ENCODE assay signal across 10 cellular contexts in the genomic region with DNA sequence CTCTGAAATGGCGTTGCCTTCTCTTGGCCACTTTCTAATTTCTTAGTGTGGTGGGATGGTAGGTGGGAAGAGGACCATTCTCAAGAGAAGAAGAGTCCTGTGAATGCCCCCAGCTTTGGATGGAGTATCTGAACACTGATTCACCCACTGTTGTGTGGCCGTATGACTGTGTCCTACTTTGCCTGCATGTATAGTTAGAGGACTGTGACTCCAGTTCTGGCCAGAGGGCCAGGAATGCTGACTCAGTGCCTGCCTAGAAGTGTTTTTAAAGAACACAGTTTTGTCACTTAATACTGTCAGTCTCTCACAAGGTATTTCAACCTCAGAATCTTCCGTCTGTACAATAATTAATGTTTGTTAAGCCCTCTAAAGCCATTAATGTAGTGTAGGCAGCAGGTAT. TPM values are rescaled to one million over a fixed set of nuclear protein-coding genes. Genes with fewer than 3 reads are reported as not detected.
DNase-seq lines count a peak whose midpoint lies in the region; ATAC-seq and TF ChIP-seq lines count a peak whose summit lies in the region.
"Had no signal": no experiment of that assay in that cellular context is flagged by ENCODE, and none has a peak within 500 bp of the region (broad histone marks: within the 10 kb centered on the region; RNA-seq: fewer than 3 reads in every experiment).

No MANE protein-coding gene starts in this region.

- H3K9me3 ChIP-seq in DOHH2 (ENCODE audit: control insufficient read depth, insufficient read depth, low read length) (no peaks in the 10 kb centered on the region), OCI-LY7 (ENCODE audit: low read length) (no peaks in the 10 kb centered on the region), endodermal cell (ENCODE audit: control insufficient read depth, low read length) (no peaks in the 10 kb centered on the region), neuron (ENCODE audit: low read length) (no peaks in the 10 kb centered on the region)
- H3K9me3 ChIP-seq: transverse colon had no signal

- 94 to 100% methylated on average over 1 to 3 of the region's 3 CpGs for WGBS in endodermal cell (ENCODE audit: insufficient coverage in 1 of 2, insufficient read length in 1 of 2), 2 experiments

- BruUV-seq in OCI-LY7 (replicated peaks; lab: Mats Ljungman, UMichigan), result no TSS peak

- H3K4me3 Mint-ChIP-seq in endodermal cell, result peak overlapping the region; percentile 87

- H3K36me3 ChIP-seq in DOHH2 (ENCODE audit: control insufficient read depth, low read length), result peaks cover 65% of the 10 kb centered on the region
- peaks cover 62% of the 10 kb centered on the region for H3K36me3 ChIP-seq in OCI-LY7 (ENCODE audit: insufficient read depth, low read length)
- H3K36me3 ChIP-seq in endodermal cell (ENCODE audit: control insufficient read depth, insufficient read depth, low read length), result peaks cover 56% of the 10 kb centered on the region
- peaks cover 44% of the 10 kb centered on the region for H3K36me3 ChIP-seq in neuron (ENCODE audit: insufficient read depth, low read length)

- H3K4me3 ChIP-seq in DOHH2 (ENCODE audit: low read length), result peak overlapping the region; percentile 94
- peak overlapping the region; percentile 88 for H3K4me3 ChIP-seq in OCI-LY7 (ENCODE audit: low read depth, low read length, poor library complexity, severe bottlenecking)
- peak overlapping the region; percentile 99 for H3K4me3 ChIP-seq in endodermal cell (ENCODE audit: low read length)
- H3K4me3 ChIP-seq in neuron (ENCODE audit: low read length), result peak overlapping the region; percentile 2

- H3K9me2 ChIP-seq in DOHH2 (replicated peaks; ENCODE audit: control insufficient read depth, low read length) (no peaks in the 10 kb centered on the region), OCI-LY7 (ENCODE audit: insufficient read depth, low read length) (no peaks in the 10 kb centered on the region)

- ATAC-seq in HG03159 (IDR thresholded peaks at IDR 0.05; ENCODE audit: unreplicated experiment) (no peak), left lobe of liver (no peak)
- ATAC-seq: Panc1 had no signal

- H2AFZ ChIP-seq in OCI-LY7 (ENCODE audit: low read length) (no peak overlapping the region), neuron (ENCODE audit: low read depth, low read length) (no peak overlapping the region)

- H3F3A ChIP-seq in DOHH2 (ENCODE audit: control insufficient read depth, insufficient read depth), result no peaks in the 10 kb centered on the region; the same call in 1 of the 2 replicates

- no peaks in the 10 kb centered on the region for H3K27me3 ChIP-seq in DOHH2 (ENCODE audit: control insufficient read depth, low read length)
- no peaks in the 10 kb centered on the region for H3K27me3 ChIP-seq in endodermal cell (ENCODE audit: control insufficient read depth, insufficient read depth, low read length, poor library complexity, severe bottlenecking)
- H3K27me3 ChIP-seq in neuron (ENCODE audit: insufficient read depth, low read length), result no peaks in the 10 kb centered on the region
- H3K27me3 ChIP-seq: transverse colon had no signal

- POLR2A ChIA-PET in OCI-LY7 (lab: Charles Lee), result no interaction called here

- H3K27ac Mint-ChIP-seq in endodermal cell, result peak overlapping the region; percentile 52

- no peak overlapping the region for H3K9ac ChIP-seq in endodermal cell (ENCODE audit: extremely low read depth, low read length, poor library complexity, severe bottlenecking)

- H3K27ac ChIP-seq in DOHH2 (ENCODE audit: low read depth, low read length), result no peak overlapping the region
- no peak overlapping the region for H3K27ac ChIP-seq in OCI-LY7 (ENCODE audit: low read depth, low read length, poor library complexity, severe bottlenecking)
- H3K27ac ChIP-seq in endodermal cell (ENCODE audit: low read depth, low read length), result no peak overlapping the region

- peaks cover 33% of the 10 kb centered on the region for H3K4me1 Mint-ChIP-seq in endodermal cell

- H3K79me2 ChIP-seq in DOHH2 (ENCODE audit: control insufficient read depth, low read length) (peaks cover 59% of the 10 kb centered on the region), OCI-LY7 (ENCODE audit: insufficient read depth, low read depth, low read length) (peaks cover 37% of the 10 kb centered on the region)

- CTCF ChIA-PET in OCI-LY7 (lab: Charles Lee; ENCODE audit: unreplicated experiment), result interaction anchor here (1.4 kb wide), 1 partner anchor 12 kb away, joined by 3 read pairs; no protein-coding TSS in a partner anchor

- TF ChIP-seq CTCF in DOHH2 (IDR thresholded peaks at IDR 0.05; ENCODE audit: low read depth, low read length, poor library complexity, severe bottlenecking) (no peak), OCI-LY7 (conservative IDR thresholded peaks at IDR 0.05; ENCODE audit: low read length) (no peak), endodermal cell (conservative IDR thresholded peaks at IDR 0.05) (no peak)

- H3K4me1 ChIP-seq in DOHH2 (ENCODE audit: control insufficient read depth, low read length) (peaks cover 33% of the 10 kb centered on the region), OCI-LY7 (ENCODE audit: insufficient read depth, low read length, poor library complexity, severe bottlenecking) (peaks cover 31% of the 10 kb centered on the region), endodermal cell (ENCODE audit: control insufficient read depth, insufficient read depth, low read length) (no peaks in the 10 kb centered on the region), neuron (ENCODE audit: insufficient read depth, low read length) (peaks cover 35% of the 10 kb centered on the region)

- no peak for DNase-seq in OCI-LY7 (ENCODE audit: low spot score)
- no peak for DNase-seq in endodermal cell
- no peak for DNase-seq in NCI-H526 (lab: John Stamatoyannopoulos, UW)
- DNase-seq in NCI-H1436 treated with DMSO at 0.1 percent for 48 hours (lab: John Stamatoyannopoulos, UW), result no peak
- no peak for DNase-seq in left lobe of liver (ENCODE audit: low spot score)
- DNase-seq: transverse colon had no signal

- H3K27me3 Mint-ChIP-seq in endodermal cell (ENCODE audit: insufficient read depth), result no peaks in the 10 kb centered on the region

- intact Hi-C loops in OCI-LY7 (cut with micrococcal nuclease; ENCODE audit: unreplicated experiment), result loop anchor here (5.0 kb wide), 3 partner anchors 68 to 462 kb away; a partner anchor contains a TSS

- peak overlapping the region; percentile 74 for H3K4me2 ChIP-seq in DOHH2 (ENCODE audit: low read length)
- H3K4me2 ChIP-seq in OCI-LY7 (ENCODE audit: low read length), result peak overlapping the region; percentile 86

- H4K20me1 ChIP-seq in DOHH2 (ENCODE audit: control insufficient read depth, insufficient read depth, low read depth, low read length) (peaks cover 8% of the 10 kb centered on the region; the same call in 1 of the 2 replicates), OCI-LY7 (ENCODE audit: insufficient read depth, low read length) (peaks cover 19% of the 10 kb centered on the region)

- H3K36me3 Mint-ChIP-seq in endodermal cell (ENCODE audit: low read depth), result peaks cover 46% of the 10 kb centered on the region

- no peaks in the 10 kb centered on the region for H3K9me3 Mint-ChIP-seq in endodermal cell

RNA-seq across cellular contexts. Expression of a gene that starts 2.1 kb away (rescaled TPM):
- 72.9 and 85.2 TPM in 2 replicates for total RNA-seq in OCI-LY7 (2014; rRNA removed; shearing (Covaris generic))
- total RNA-seq in OCI-LY7 (2022), result 118 and 133 TPM in 2 replicates
- total RNA-seq in endodermal cell, result 100 to 1,000 TPM; 152 to 174 TPM
- 127 TPM for polyA plus RNA-seq in endodermal cell (2013, experiment 1 of 2)
- 122 TPM for polyA plus RNA-seq in endodermal cell (2013, experiment 2 of 2)
- 152 TPM for total RNA-seq in left lobe of liver

Comparison
In these comparisons a context has a peak if more than half of its experiments do, and no peak if none do; other contexts are left out.
1. H3K4me3 ChIP-seq: peak in every context shown above with its lines; median percentile 99 in endodermal cell; 94 in DOHH2; 88 in OCI-LY7; 2 in neuron.